In genomic region chr6:74057326-74057725, GRCh38 we compare ENCODE assay signal across 15 cellular contexts.
DNase-seq lines count a peak whose midpoint lies in the region; ATAC-seq and TF ChIP-seq lines count a peak whose summit lies in the region.
"Had no signal": no experiment of that assay in that cellular context is flagged by ENCODE, and none has a peak within 500 bp of the region (broad histone marks: within the 10 kb centered on the region; RNA-seq: fewer than 3 reads in every experiment).

No MANE protein-coding gene starts in this region.

- WGBS in IMR-90 (ENCODE audit: extremely low coverage in 2 of 2, insufficient read length in 1 of 2), 2 experiments = no CpG with 5 or more reads among the region's 2 CpGs

- H3K9me3 Mint-ChIP-seq in glutamatergic neuron (ENCODE audit: unreplicated experiment) = no peaks in the 10 kb centered on the region

- CTCF ChIA-PET in IMR-90 (lab: Yijun Ruan, JAX) = interaction anchor here (0.6 kb wide), 1 partner anchor 719 kb away, joined by 3 read pairs; no protein-coding TSS in a partner anchor

- no peak overlapping the region for H3K27ac ChIP-seq in right atrium auricular region
- H3K27ac ChIP-seq in IMR-90 (ENCODE audit: insufficient read depth, low read length) = no peak overlapping the region
- no peak overlapping the region for H3K27ac ChIP-seq in fibroblast of lung (ENCODE audit: insufficient read depth, low read length)
- H3K27ac ChIP-seq: 22Rv1; BLaER1 treated with 17β-estradiol and CSF1 and Interleukin-3, amounts not matched to agents 10 nM and 100 nM had no signal

- no peak overlapping the region for H2BK15ac ChIP-seq in IMR-90 (ENCODE audit: low read depth, low read length)

- H4K8ac ChIP-seq in IMR-90 (ENCODE audit: low read depth in 2 of 2, low read length in 2 of 2) = no peak overlapping the region

- H2AK5ac ChIP-seq in IMR-90 (ENCODE audit: low read depth, low read length) = no peak overlapping the region

- H3K9me3 ChIP-seq in right atrium auricular region (no peaks in the 10 kb centered on the region), IMR-90 (ENCODE audit: control insufficient read depth, insufficient read depth, low read length) (no peaks in the 10 kb centered on the region), fibroblast of lung (ENCODE audit: control insufficient read depth, insufficient read depth, low read depth, low read length) (no peaks in the 10 kb centered on the region)
- H3K9me3 ChIP-seq: BLaER1 treated with 17β-estradiol and CSF1 and Interleukin-3, amounts not matched to agents 10 nM and 100 nM had no signal

- BruUV-seq in IMR-90 (replicated peaks; lab: Mats Ljungman, UMichigan) = no TSS peak

- TF ChIP-seq CTCF in right atrium auricular region (IDR thresholded peaks at IDR 0.05) = no peak
- TF ChIP-seq CTCF in IMR-90 (conservative IDR thresholded peaks at IDR 0.05; ENCODE audit: low read depth, low read length) = no peak
- TF ChIP-seq CTCF in fibroblast of lung (conservative IDR thresholded peaks at IDR 0.05 in 1 of 2, IDR thresholded peaks at IDR 0.05 in 1 of 2; ENCODE audit: low read depth in 1 of 2, low read length in 2 of 2) = no peak
- TF ChIP-seq CTCF in glutamatergic neuron (IDR thresholded peaks at IDR 0.05; ENCODE audit: partially characterized antibody, unreplicated experiment) = no peak

- H2AK9ac ChIP-seq in IMR-90 (replicated peaks; ENCODE audit: low read depth, low read length, poor library complexity) = no peak overlapping the region

- no peak overlapping the region for H3K14ac ChIP-seq in IMR-90 (replicated peaks; ENCODE audit: low read depth, low read length)

- H2BK5ac ChIP-seq in IMR-90 (ENCODE audit: low read depth, low read length, poor library complexity, severe bottlenecking) = no peak overlapping the region

- dilution Hi-C loops in IMR-90 (cut with HindIII; ENCODE audit: low sequenced_read_pairs, unreplicated experiment) = no loop called here

- no peak overlapping the region for H3K27ac Mint-ChIP-seq in glutamatergic neuron (ENCODE audit: unreplicated experiment)
- H3K27ac Mint-ChIP-seq: CD4-positive, CD25-positive, alpha-beta regulatory T cell; GM23338 had no signal

- no peaks in the 10 kb centered on the region for H3K79me2 ChIP-seq in fibroblast of lung (ENCODE audit: control insufficient read depth, insufficient read depth, low read length)

- H3K4me1 ChIP-seq in right atrium auricular region (no peaks in the 10 kb centered on the region), IMR-90 (ENCODE audit: control insufficient read depth, insufficient read depth, low read length) (peaks cover 2% of the 10 kb centered on the region; the same call in 1 of the 2 replicates), fibroblast of lung (ENCODE audit: control insufficient read depth, extremely low read depth, insufficient read depth, low read length) (no peaks in the 10 kb centered on the region)
- H3K4me1 ChIP-seq: BLaER1 treated with 17β-estradiol and CSF1 and Interleukin-3, amounts not matched to agents 10 nM and 100 nM had no signal

- H3K9ac ChIP-seq in IMR-90 (ENCODE audit: low read depth, low read length) (no peak overlapping the region), fibroblast of lung (ENCODE audit: insufficient read depth, low read length) (no peak overlapping the region)
- H3K9ac ChIP-seq: BLaER1 treated with 17β-estradiol and CSF1 and Interleukin-3, amounts not matched to agents 10 nM and 100 nM had no signal

- H3K36me3 ChIP-seq in right atrium auricular region (no peaks in the 10 kb centered on the region), IMR-90 (ENCODE audit: control insufficient read depth, insufficient read depth, low read length) (no peaks in the 10 kb centered on the region), fibroblast of lung (ENCODE audit: control insufficient read depth, insufficient read depth, low read length) (no peaks in the 10 kb centered on the region)
- H3K36me3 ChIP-seq: BLaER1 treated with 17β-estradiol and CSF1 and Interleukin-3, amounts not matched to agents 10 nM and 100 nM had no signal

- H3K4me3 ChIP-seq in right atrium auricular region = no peak overlapping the region
- H3K4me3 ChIP-seq in IMR-90 (ENCODE audit: insufficient read depth, low read depth, low read length) = no peak overlapping the region
- H3K4me3 ChIP-seq in fibroblast of lung (replicated peaks in 1 of 4; ENCODE audit: control extremely low read depth in 1 of 4, insufficient read depth in 1 of 4, low read depth in 3 of 4, low read length in 4 of 4) = no peak overlapping the region
- H3K4me3 ChIP-seq: BLaER1 treated with 17β-estradiol and CSF1 and Interleukin-3, amounts not matched to agents 10 nM and 100 nM; GM23338 had no signal

- no peak overlapping the region for H4K5ac ChIP-seq in IMR-90 (ENCODE audit: low read depth, low read length)

- H3K9me1 ChIP-seq in IMR-90 (ENCODE audit: insufficient read depth, low read length) = no peaks in the 10 kb centered on the region

- H3K27me3 ChIP-seq in right atrium auricular region = no peaks in the 10 kb centered on the region
- H3K27me3 ChIP-seq in IMR-90 (ENCODE audit: control insufficient read depth, insufficient read depth, low read length) = no peaks in the 10 kb centered on the region
- no peaks in the 10 kb centered on the region for H3K27me3 ChIP-seq in fibroblast of lung (ENCODE audit: control insufficient read depth, insufficient read depth, low read length)
- H3K27me3 ChIP-seq: BLaER1 treated with 17β-estradiol and CSF1 and Interleukin-3, amounts not matched to agents 10 nM and 100 nM had no signal

- no peaks in the 10 kb centered on the region for H3K4me1 Mint-ChIP-seq in glutamatergic neuron (ENCODE audit: low read depth, unreplicated experiment)
- H3K4me1 Mint-ChIP-seq: CD4-positive, CD25-positive, alpha-beta regulatory T cell; GM23338 had no signal

- TF ChIP-seq RAD21 in IMR-90 (IDR thresholded peaks at IDR 0.05; ENCODE audit: low read length) = no peak

- H4K20me1 ChIP-seq in IMR-90 (ENCODE audit: insufficient read depth, low read length) (no peaks in the 10 kb centered on the region), fibroblast of lung (ENCODE audit: control insufficient read depth, extremely low read depth, insufficient read depth, low read length) (no peaks in the 10 kb centered on the region)
- H4K20me1 ChIP-seq: BLaER1 treated with 17β-estradiol and CSF1 and Interleukin-3, amounts not matched to agents 10 nM and 100 nM had no signal

- peaks cover 2% of the 10 kb centered on the region for H3K27me3 Mint-ChIP-seq in glutamatergic neuron (ENCODE audit: unreplicated experiment)

- H2AFZ ChIP-seq in IMR-90 (replicated peaks; ENCODE audit: low read length, poor library complexity) = no peak overlapping the region
- no peak overlapping the region for H2AFZ ChIP-seq in fibroblast of lung (ENCODE audit: low read length)
- H2AFZ ChIP-seq: GM23338 had no signal

- no peak overlapping the region for H3K18ac ChIP-seq in IMR-90 (ENCODE audit: low read depth, low read length)

- POLR2A ChIA-PET in IMR-90 (lab: Charles Lee; ENCODE audit: unreplicated experiment) = no interaction called here

- H3K4me3 Mint-ChIP-seq in glutamatergic neuron (ENCODE audit: unreplicated experiment) = no peak overlapping the region
- H3K4me3 Mint-ChIP-seq: CD4-positive, CD25-positive, alpha-beta regulatory T cell; GM23338 had no signal

- H3K4me2 ChIP-seq in IMR-90 (ENCODE audit: low read depth, low read length) (no peak overlapping the region), fibroblast of lung (ENCODE audit: extremely low read depth, insufficient read depth, low read length) (no peak overlapping the region)
- H3K4me2 ChIP-seq: BLaER1 treated with 17β-estradiol and CSF1 and Interleukin-3, amounts not matched to agents 10 nM and 100 nM; GM23338 had no signal

- no peak overlapping the region for H4K91ac ChIP-seq in IMR-90 (ENCODE audit: insufficient read depth, low read depth, low read length)

- no peaks in the 10 kb centered on the region for H3K79me1 ChIP-seq in IMR-90 (ENCODE audit: low read depth in 1 of 2, low read length in 2 of 2)

- intact Hi-C loops in Right ventricle myocardium inferior (cut with DNase I) (no loop called here), IMR-90 (cut with micrococcal nuclease) (no loop called here)

- H3K23ac ChIP-seq in IMR-90 (ENCODE audit: low read depth, low read length) = no peak overlapping the region

- DNase-seq in Right ventricle myocardium inferior (ENCODE audit: missing footprints) = no peak
- DNase-seq in right atrium auricular region (ENCODE audit: low spot score) = no peak
- DNase-seq in IMR-90 = peak; percentile 64
- DNase-seq in fibroblast of lung (ENCODE audit: low read depth in 2 of 2) = peak; percentile 4 to 41
- DNase-seq in stromal cell of bone marrow (ENCODE audit: low read depth) = peak; percentile 62
- DNase-seq in glutamatergic neuron = no peak
- DNase-seq in effector CD4-positive, alpha-beta T cell = no peak
- DNase-seq: CD4-positive, CD25-positive, alpha-beta regulatory T cell; DMS53; GF-D8; H7 had no signal

- no peak for TF ChIP-seq POLR2A in IMR-90 (IDR thresholded peaks at IDR 0.05; ENCODE audit: low read depth, low read length)

- no peaks in the 10 kb centered on the region for H3K36me3 Mint-ChIP-seq in glutamatergic neuron (ENCODE audit: unreplicated experiment)
- H3K36me3 Mint-ChIP-seq: CD4-positive, CD25-positive, alpha-beta regulatory T cell had no signal

- in situ Hi-C loops in IMR-90 (cut with MboI; ENCODE audit: low sequenced_read_pairs) = no loop called here

- no peak overlapping the region for H2BK20ac ChIP-seq in IMR-90 (ENCODE audit: low read depth, low read length)

- peak; percentile 50 for ATAC-seq in Right ventricle myocardium inferior
- ATAC-seq in IMR-90 (ENCODE audit: low read depth) = no peak
- ATAC-seq in GM19463 (IDR thresholded peaks at IDR 0.05; ENCODE audit: unreplicated experiment) = no peak
- ATAC-seq: GM23338 had no signal

- no peak overlapping the region for H3K4ac ChIP-seq in IMR-90 (ENCODE audit: low read depth, low read length)

- H2BK120ac ChIP-seq in IMR-90 (ENCODE audit: low read depth, low read length) = no peak overlapping the region

- H3K56ac ChIP-seq in IMR-90 (ENCODE audit: extremely low read depth, insufficient read depth, low read length) = no peak overlapping the region

TF ChIP-seq in IMR-90, 13 proteins besides CTCF, POLR2A, EP300 and RAD21:
- no peak for TF ChIP-seq NFE2L2 (IDR thresholded peaks at IDR 0.05; ENCODE audit: low read depth, low read length)
- no peak for TF ChIP-seq MAZ (IDR thresholded peaks at IDR 0.05; ENCODE audit: borderline replicate concordance, low read depth, low read length)
- no peak for TF ChIP-seq RFX5 (IDR thresholded peaks at IDR 0.05; ENCODE audit: low read depth, low read length)
- TF ChIP-seq CEBPB (IDR thresholded peaks at IDR 0.05; ENCODE audit: low read depth, low read length) = no peak

Comparison
In these comparisons a context has a peak if more than half of its experiments do, and no peak if none do; other contexts are left out.
1. DNase-seq: peak in IMR-90 (single experiment), fibroblast of lung (2 of 2) and stromal cell of bone marrow (single experiment); none in Right ventricle myocardium inferior (single experiment), right atrium auricular region (single experiment), glutamatergic neuron (single experiment) and effector CD4-positive, alpha-beta T cell (single experiment).